Comparison of ENCODE assay signal across 8 cellular contexts in genomic region chr12:106138646-106139421, GRCh38. TPM values are rescaled to one million over a fixed set of nuclear protein-coding genes. Genes with fewer than 3 reads are reported as not detected.
A peak's percentile ranks its signal among the peaks of the same experiment; 100 is the strongest.
DNase-seq lines count a peak whose midpoint lies in the region; ATAC-seq and TF ChIP-seq lines count a peak whose summit lies in the region.

Gene NUAK1 (minus strand): TSS chr12:106138954. CDS start chr12:106138653, 301 bp downstream.

- H3K27me3 ChIP-seq in muscle layer of duodenum (ENCODE audit: low read depth, low read length) (no peaks in the 10 kb centered on the region), upper lobe of right lung (peaks cover 12% of the 10 kb centered on the region)

- intact Hi-C loops in upper lobe of right lung (cut with DNase I), result loop anchor here (10.0 kb wide), 1 partner anchor 714 kb away; no protein-coding TSS in a partner anchor

- H3K9me3 ChIP-seq in muscle layer of duodenum (ENCODE audit: control insufficient read depth in 1 of 2, low read length in 2 of 2), result no peaks in the 10 kb centered on the region
- H3K9me3 ChIP-seq in upper lobe of right lung, result no peaks in the 10 kb centered on the region

- H3K27ac ChIP-seq in muscle layer of duodenum (ENCODE audit: low read length), result peak within 1 kb of the TSS; percentile 74
- peak within 1 kb of the TSS; percentile 83 for H3K27ac ChIP-seq in upper lobe of right lung

- H3K4me3 ChIP-seq in NB4 (ENCODE audit: low read depth, low read length), result peak within 1 kb of the TSS; percentile 4
- H3K4me3 ChIP-seq in fibroblast of mammary gland (ENCODE audit: control insufficient read depth, low read depth, low read length), result peak within 1 kb of the TSS; percentile 59
- peak within 1 kb of the TSS; percentile 60 to 74 for H3K4me3 ChIP-seq in muscle layer of duodenum (ENCODE audit: low read depth in 1 of 2, low read length in 2 of 2)
- H3K4me3 ChIP-seq in upper lobe of right lung, result peak within 1 kb of the TSS; percentile 66

- ATAC-seq in upper lobe of right lung (peak; percentile 76), HG03342 (IDR thresholded peaks at IDR 0.05; ENCODE audit: unreplicated experiment) (no peak)

- TF ChIP-seq CTCF in NB4 (IDR thresholded peaks at IDR 0.05; ENCODE audit: low read depth, low read length) (no peak), fibroblast of mammary gland (conservative IDR thresholded peaks at IDR 0.05; ENCODE audit: control insufficient read depth, insufficient read depth, low read depth, low read length) (no peak), upper lobe of right lung (IDR thresholded peaks at IDR 0.05) (no peak)

- DNase-seq in DMS 273 (lab: John Stamatoyannopoulos, UW; ENCODE audit: unreplicated experiment) (peak; percentile 73), DMS 273 treated with DMSO at 0.1 percent for 48 hours (lab: John Stamatoyannopoulos, UW) (no peak), NB4 (ENCODE audit: low read depth) (peak; percentile 51), fibroblast of mammary gland (ENCODE audit: low read depth) (no peak), upper lobe of right lung (peak; percentile 79)
- peak; percentile 28 for DNase-seq in activated T-cell treated with anti-CD3 and anti-CD28 coated beads, Interleukin-2, amount 50 U/mL, for 1 hour

- TF ChIP-seq POLR2A in NB4 (IDR thresholded peaks at IDR 0.05; ENCODE audit: extremely low read depth, insufficient read length), result no peak

- H3K4me1 ChIP-seq in muscle layer of duodenum (ENCODE audit: control insufficient read depth in 1 of 2, insufficient read depth in 2 of 2, low read length in 2 of 2) (peaks cover 0 to 18% of the 10 kb centered on the region in 2 donors), upper lobe of right lung (peaks cover 16% of the 10 kb centered on the region)

- H3K36me3 ChIP-seq in muscle layer of duodenum (ENCODE audit: control insufficient read depth in 1 of 2, insufficient read depth in 2 of 2, low read length in 2 of 2), result no peaks in the 10 kb centered on the region
- H3K36me3 ChIP-seq in upper lobe of right lung, result no peaks in the 10 kb centered on the region

RNA-seq across cellular contexts. Expression of gene NUAK1, which starts in this region (rescaled TPM):
- total RNA-seq in upper lobe of right lung, result 40.8 TPM

Comparison
In these comparisons a context has a peak if more than half of its experiments do, and no peak if none do; other contexts are left out.
1. DNase-seq: peak in DMS 273 (single experiment), NB4 (single experiment), activated T-cell treated with anti-CD3 and anti-CD28 coated beads, Interleukin-2, amount 50 U/mL, for 1 hour (single experiment) and upper lobe of right lung (single experiment); none in DMS 273 treated with DMSO at 0.1 percent for 48 hours (single experiment) and fibroblast of mammary gland (single experiment).
2. H3K4me3 ChIP-seq: peak in every context shown above with its lines; median percentile 67 in muscle layer of duodenum; 66 in upper lobe of right lung; 59 in fibroblast of mammary gland; 4 in NB4.